Comparison of ENCODE assay signal across 15 cellular contexts in genomic region chr18:50981381-50981780, GRCh38. TPM values are rescaled to one million over a fixed set of nuclear protein-coding genes. Genes with fewer than 3 reads are reported as not detected.
"Had no signal": no experiment of that assay in that cellular context is flagged by ENCODE, and none has a peak within 500 bp of the region (broad histone marks: within the 10 kb centered on the region; RNA-seq: fewer than 3 reads in every experiment).

No MANE protein-coding gene starts in this region.

- H3K4me3 ChIP-seq: ascending aorta, coronary artery, gastroesophageal sphincter, neural progenitor cell, pancreas, upper lobe of right lung had no signal

- H3K4me3 Mint-ChIP-seq: activated naive CD8-positive, alpha-beta T cell treated with anti-CD3 and anti-CD28 coated beads, Interleukin-2, amount 10 ng/mL, durations not matched to agents 7 days and 5 days; activated T-cell treated with anti-CD3 and anti-CD28 coated beads, Interleukin-2, amount 50 U/mL, for 4 hours; neural progenitor cell had no signal

- H3K27ac Mint-ChIP-seq: activated naive CD8-positive, alpha-beta T cell treated with anti-CD3 and anti-CD28 coated beads, Interleukin-2, amount 10 ng/mL, durations not matched to agents 7 days and 5 days; neural progenitor cell had no signal

- H3K9me3 ChIP-seq: ascending aorta, gastroesophageal sphincter, pancreas, upper lobe of right lung had no signal

- DNase-seq: activated CD4-positive, alpha-beta T cell treated with anti-CD3 and anti-CD28 coated beads, Interleukin-2, amount 50 U/mL, for 4 hours; activated naive CD8-positive, alpha-beta T cell treated with anti-CD3 and anti-CD28 coated beads, Interleukin-2, amount 10 ng/mL, durations not matched to agents 7 days and 5 days; activated T-cell treated with anti-CD3 and anti-CD28 coated beads, Interleukin-2, amount 50 U/mL, for 4 hours; effector CD8-positive, alpha-beta T cell; left ventricle myocardium superior; mesendoderm; pancreas; small intestine; T-helper 2 cell; upper lobe of right lung had no signal

- H3K27me3 Mint-ChIP-seq: activated naive CD8-positive, alpha-beta T cell treated with anti-CD3 and anti-CD28 coated beads, Interleukin-2, amount 10 ng/mL, durations not matched to agents 7 days and 5 days had no signal

- H3K27ac ChIP-seq: ascending aorta, coronary artery, gastroesophageal sphincter, neural progenitor cell, upper lobe of right lung had no signal

- H3K27me3 ChIP-seq: ascending aorta, gastroesophageal sphincter, neural progenitor cell, pancreas, upper lobe of right lung had no signal

- H3K4me1 Mint-ChIP-seq: activated naive CD8-positive, alpha-beta T cell treated with anti-CD3 and anti-CD28 coated beads, Interleukin-2, amount 10 ng/mL, durations not matched to agents 7 days and 5 days; neural progenitor cell had no signal

- ATAC-seq: activated T-cell treated with anti-CD3 and anti-CD28 coated beads, Interleukin-2, amount 50 U/mL, for 4 hours; gastroesophageal sphincter; left ventricle myocardium superior; pancreas; SK-N-SH treated with all-trans-retinoic acid at 6 μM for 48 hours; upper lobe of right lung had no signal

- H3K4me1 ChIP-seq: ascending aorta, neural progenitor cell, upper lobe of right lung had no signal

RNA-seq across cellular contexts. Expression of gene ELAC1, which starts 13.5 kb away (rescaled TPM):
- total RNA-seq: ascending aorta had no signal
